ENCODE assay signal across 32 cellular contexts in the genomic region with DNA sequence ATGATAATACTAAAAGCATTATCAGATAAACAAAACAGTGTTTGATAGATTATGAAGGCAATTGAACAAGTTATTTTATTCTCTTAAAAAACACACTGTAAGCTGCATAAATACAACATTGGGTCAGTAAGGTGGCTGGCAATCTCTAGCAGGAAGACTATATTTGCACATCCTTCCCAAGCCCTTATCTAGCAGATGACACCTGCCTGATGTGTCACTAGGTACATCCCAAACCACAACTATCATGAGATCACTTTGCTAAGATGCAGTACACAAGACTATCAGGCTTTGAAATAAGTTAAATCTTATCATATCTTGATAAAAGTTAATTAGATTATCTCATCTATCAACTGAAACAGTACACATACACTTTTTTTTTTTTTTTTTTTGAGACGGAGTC.
"Had no signal": no experiment of that assay in that cellular context is flagged by ENCODE, and none has a peak within 500 bp of the region (broad histone marks: within the 10 kb centered on the region; RNA-seq: fewer than 3 reads in every experiment).

No MANE protein-coding gene starts in this region.

- H3K4me1 Mint-ChIP-seq: immature natural killer cell had no signal

- H3K27ac ChIP-seq: body of pancreas, colonic mucosa, dorsolateral prefrontal cortex, heart left ventricle, neural progenitor cell, right atrium auricular region, vagina, WERI-Rb-1 had no signal

- ATAC-seq: activated CD4-positive, CD25-positive, alpha-beta regulatory T cell treated with anti-CD3 and anti-CD28 coated beads, Interleukin-2, amount 50 U/mL, for 24 hours; body of pancreas; heart left ventricle; stimulated activated memory B cell treated with anti-CD40 and anti-IgM and Interleukin-4, amounts not matched to agents 10 μg/mL and 1 μg/mL and 100 μg/mL, for 72 hours; stimulated activated naive CD8-positive, alpha-beta T cell treated with anti-CD3 and anti-CD28 coated beads, Interleukin-15, amount 100 ng/mL, for 72 hours had no signal

- H3K4me3 Mint-ChIP-seq: activated naive CD8-positive, alpha-beta T cell; immature natural killer cell; natural killer cell; neural progenitor cell; stimulated activated memory B cell treated with anti-CD40 and anti-IgM and Interleukin-4, amounts not matched to agents 10 μg/mL and 1 μg/mL and 100 μg/mL, for 72 hours; stimulated activated naive CD8-positive, alpha-beta T cell treated with anti-CD3 and anti-CD28 coated beads, Interleukin-15, amount 100 ng/mL, for 72 hours; type B pancreatic cell had no signal

- H3K9me3 Mint-ChIP-seq: neural progenitor cell; stimulated activated memory B cell treated with anti-CD40 and anti-IgM and Interleukin-4, amounts not matched to agents 10 μg/mL and 1 μg/mL and 100 μg/mL, for 72 hours; stimulated activated naive CD8-positive, alpha-beta T cell treated with anti-CD3 and anti-CD28 coated beads, Interleukin-15, amount 100 ng/mL, for 72 hours; type B pancreatic cell had no signal

- H3K36me3 Mint-ChIP-seq: activated naive CD8-positive, alpha-beta T cell; immature natural killer cell; neural progenitor cell; stimulated activated memory B cell treated with anti-CD40 and anti-IgM and Interleukin-4, amounts not matched to agents 10 μg/mL and 1 μg/mL and 100 μg/mL, for 72 hours; type B pancreatic cell had no signal

- DNase-seq: activated CD4-positive, alpha-beta T cell treated with anti-CD3 and anti-CD28 coated beads for 48 hours; activated CD4-positive, alpha-beta T cell treated with anti-CD3 and anti-CD28 coated beads, Interleukin-2, amount 50 U/mL, for 48 hours; activated CD8-positive, alpha-beta memory T cell treated with anti-CD3 and anti-CD28 coated beads for 24 hours; activated effector memory CD4-positive, alpha-beta T cell treated with Interleukin-2 at 50 U/mL for 16 hours; activated naive CD4-positive, alpha-beta T cell treated with Interleukin-2 at 50 U/mL for 16 hours; aorta; body of pancreas; colonic mucosa; dorsolateral prefrontal cortex; effector memory CD4-positive, alpha-beta T cell; foreskin fibroblast; heart left ventricle; hypothalamus; immature natural killer cell; kidney; mesenchymal stem cell; natural killer cell; occipital lobe; stimulated activated CD4-positive, alpha-beta T cell treated with anti-CD3 and anti-CD28 coated beads, Interleukin-1b, Interleukin-23, amount 100 ng/mL, for 48 hours; stimulated activated CD4-positive, alpha-beta T cell treated with anti-CD3 and anti-CD28 coated beads, Interleukin-4, amount 100 ng/mL, for 4 hours; stimulated activated CD8-positive, alpha-beta memory T cell treated with anti-CD3 and anti-CD28 coated beads, Interleukin-4, amount 100 ng/mL, for 48 hours; stimulated activated naive CD8-positive, alpha-beta T cell treated with anti-CD3 and anti-CD28 coated beads, Interleukin-15, amount 100 ng/mL, for 72 hours; substantia nigra; WERI-Rb-1 had no signal

- H3K27me3 ChIP-seq: body of pancreas, colonic mucosa, neural progenitor cell, right atrium auricular region, vagina had no signal

- H2AFZ ChIP-seq: neural progenitor cell had no signal

- H3K27ac Mint-ChIP-seq: activated naive CD8-positive, alpha-beta T cell; immature natural killer cell; natural killer cell; neural progenitor cell; stimulated activated memory B cell treated with anti-CD40 and anti-IgM and Interleukin-4, amounts not matched to agents 10 μg/mL and 1 μg/mL and 100 μg/mL, for 72 hours; stimulated activated naive CD8-positive, alpha-beta T cell treated with anti-CD3 and anti-CD28 coated beads, Interleukin-15, amount 100 ng/mL, for 72 hours; type B pancreatic cell had no signal

- H3K4me2 ChIP-seq: neural progenitor cell, smooth muscle cell had no signal

- H3K4me3 ChIP-seq: body of pancreas, colonic mucosa, dorsolateral prefrontal cortex, heart left ventricle, neural progenitor cell, right atrium auricular region, smooth muscle cell, vagina had no signal

- H3K9me3 ChIP-seq: body of pancreas, colonic mucosa, heart left ventricle, right atrium auricular region, vagina had no signal

- H3K36me3 ChIP-seq: colonic mucosa, heart left ventricle, neural progenitor cell, right atrium auricular region, vagina, WERI-Rb-1 had no signal

- H3K9ac ChIP-seq: neural progenitor cell had no signal

- H3K4me1 ChIP-seq: colonic mucosa, right atrium auricular region had no signal
